In the genomic region with DNA sequence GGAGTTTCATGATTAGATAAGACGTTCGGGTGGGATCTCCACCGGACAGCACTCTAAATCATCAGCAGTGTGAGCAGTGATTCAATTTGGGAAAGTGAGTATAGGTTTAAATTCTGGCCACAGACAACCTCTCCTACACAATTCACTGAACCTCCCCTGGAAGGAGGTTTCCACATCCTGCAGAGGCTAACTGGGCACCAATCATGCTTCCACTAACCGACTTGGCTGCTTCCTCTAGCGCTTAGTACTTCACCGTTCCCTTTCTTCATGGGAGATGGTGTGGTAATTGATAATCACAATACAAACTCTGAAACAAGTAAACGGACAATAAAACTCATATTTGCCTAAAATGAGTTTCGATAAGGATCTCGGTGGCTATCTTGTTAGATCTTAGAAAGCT, we compare ENCODE assay signal across 17 cellular contexts. TPM values are rescaled to one million over a fixed set of nuclear protein-coding genes. Genes with fewer than 3 reads are reported as not detected.
"Had no signal": no experiment of that assay in that cellular context is flagged by ENCODE, and none has a peak within 500 bp of the region (broad histone marks: within the 10 kb centered on the region; RNA-seq: fewer than 3 reads in every experiment).

No MANE protein-coding gene starts in this region.

- H3K4me3 ChIP-seq: dorsolateral prefrontal cortex, lung, right lobe of liver, smooth muscle cell had no signal

- H3K9me3 ChIP-seq: right lobe of liver had no signal

- DNase-seq: activated naive CD4-positive, alpha-beta T cell treated with anti-CD3 and anti-CD28 coated beads, Interleukin-2, amount 10 ng/mL, durations not matched to agents 7 days and 5 days; activated T-cell treated with anti-CD3 and anti-CD28 coated beads for 4 hours; dorsolateral prefrontal cortex; endodermal cell; glutamatergic neuron; immature natural killer cell; right lobe of liver; stimulated activated naive CD8-positive, alpha-beta T cell treated with anti-CD3 and anti-CD28 coated beads, Interleukin-15, Interleukin-2, amounts not matched to agents 100 U/mL and 50 U/mL, for 24 hours had no signal

- H3K27ac ChIP-seq: right lobe of liver had no signal

- H3K4me1 Mint-ChIP-seq: immature natural killer cell, mesothelial cell of epicardium had no signal

- H3K9me3 Mint-ChIP-seq: activated naive CD4-positive, alpha-beta T cell treated with anti-CD3 and anti-CD28 coated beads, Interleukin-2, amount 10 ng/mL, durations not matched to agents 7 days and 5 days; endodermal cell; immature natural killer cell; mesothelial cell of epicardium; type B pancreatic cell had no signal

- H3K27ac Mint-ChIP-seq: activated naive CD4-positive, alpha-beta T cell treated with anti-CD3 and anti-CD28 coated beads, Interleukin-2, amount 10 ng/mL, durations not matched to agents 7 days and 5 days; endodermal cell; immature natural killer cell; mesothelial cell of epicardium; type B pancreatic cell had no signal

- ATAC-seq: stimulated activated naive CD8-positive, alpha-beta T cell treated with anti-CD3 and anti-CD28 coated beads, Interleukin-15, Interleukin-2, amounts not matched to agents 100 U/mL and 50 U/mL, for 24 hours had no signal

- H3K36me3 Mint-ChIP-seq: activated naive CD4-positive, alpha-beta T cell treated with anti-CD3 and anti-CD28 coated beads, Interleukin-2, amount 10 ng/mL, durations not matched to agents 7 days and 5 days; immature natural killer cell; mesothelial cell of epicardium; type B pancreatic cell had no signal

- H3K4me2 ChIP-seq: smooth muscle cell had no signal

- H3K27me3 ChIP-seq: right lobe of liver had no signal

- H3K36me3 ChIP-seq: right lobe of liver had no signal

- H3K4me3 Mint-ChIP-seq: activated naive CD4-positive, alpha-beta T cell treated with anti-CD3 and anti-CD28 coated beads, Interleukin-2, amount 10 ng/mL, durations not matched to agents 7 days and 5 days; endodermal cell; immature natural killer cell; mesothelial cell of epicardium; type B pancreatic cell had no signal

- H3K27me3 Mint-ChIP-seq: activated naive CD4-positive, alpha-beta T cell treated with anti-CD3 and anti-CD28 coated beads, Interleukin-2, amount 10 ng/mL, durations not matched to agents 7 days and 5 days had no signal

RNA-seq across cellular contexts. Expression of gene CXCL9, which starts 5.5 kb away (rescaled TPM):
- total RNA-seq: astrocyte, endodermal cell, mesothelial cell of epicardium, myocyte, pulmonary artery endothelial cell, temporal lobe had no signal
- polyA plus RNA-seq: immature natural killer cell, neural cell had no signal

RNA-seq across cellular contexts. Expression of gene CXCL10, which starts 21.5 kb away (rescaled TPM):
- total RNA-seq: endodermal cell, mesothelial cell of epicardium, myocyte, temporal lobe had no signal
- polyA plus RNA-seq: immature natural killer cell, neural cell had no signal

RNA-seq across cellular contexts. Expression of gene CXCL11, which starts 34.1 kb away (rescaled TPM):
- total RNA-seq: endodermal cell, mesothelial cell of epicardium, myocyte, smooth muscle cell, temporal lobe had no signal
- polyA plus RNA-seq: immature natural killer cell, smooth muscle cell had no signal
